ENCODE assay signal across 2 cellular contexts in the genomic region with DNA sequence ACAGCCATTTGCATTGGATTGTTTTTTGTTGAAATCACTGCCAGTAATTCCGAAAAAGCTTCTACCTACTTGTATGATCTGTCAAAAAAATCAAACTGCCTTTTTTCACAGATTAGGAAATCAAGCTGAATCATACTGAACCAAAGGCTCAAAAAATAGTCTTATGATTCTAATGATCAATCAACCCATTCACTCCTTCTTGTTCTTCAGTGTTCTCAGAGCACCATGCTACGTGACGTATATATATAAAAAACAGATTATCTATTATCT.
TF ChIP-seq lines count a peak whose summit lies in the region.

No MANE protein-coding gene starts in this region.

TF ChIP-seq in GM23338, 12 proteins besides CTCF, POLR2A, EP300 and RAD21 (continued from another document):
- TF ChIP-seq ZNF462 (CRISPR knock-in tag; IDR thresholded peaks at IDR 0.05) (no peak), NANOG (IDR thresholded peaks at IDR 0.05; ENCODE audit: borderline replicate concordance) (no peak), EZH2phosphoT487 (IDR thresholded peaks at IDR 0.05; ENCODE audit: unreplicated experiment) (no peak)

TF ChIP-seq in K562, 482 proteins besides CTCF, POLR2A, EP300 and RAD21 (continued from another document):
- TF ChIP-seq, protein P1, sequence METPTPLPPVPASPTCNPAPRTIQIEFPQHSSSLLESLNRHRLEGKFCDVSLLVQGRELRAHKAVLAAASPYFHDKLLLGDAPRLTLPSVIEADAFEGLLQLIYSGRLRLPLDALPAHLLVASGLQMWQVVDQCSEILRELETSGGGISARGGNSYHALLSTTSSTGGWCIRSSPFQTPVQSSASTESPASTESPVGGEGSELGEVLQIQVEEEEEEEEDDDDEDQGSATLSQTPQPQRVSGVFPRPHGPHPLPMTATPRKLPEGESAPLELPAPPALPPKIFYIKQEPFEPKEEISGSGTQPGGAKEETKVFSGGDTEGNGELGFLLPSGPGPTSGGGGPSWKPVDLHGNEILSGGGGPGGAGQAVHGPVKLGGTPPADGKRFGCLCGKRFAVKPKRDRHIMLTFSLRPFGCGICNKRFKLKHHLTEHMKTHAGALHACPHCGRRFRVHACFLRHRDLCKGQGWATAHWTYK (CRISPR knock-in tag; IDR thresholded peaks at IDR 0.05): no peak
- TF ChIP-seq, protein P2, sequence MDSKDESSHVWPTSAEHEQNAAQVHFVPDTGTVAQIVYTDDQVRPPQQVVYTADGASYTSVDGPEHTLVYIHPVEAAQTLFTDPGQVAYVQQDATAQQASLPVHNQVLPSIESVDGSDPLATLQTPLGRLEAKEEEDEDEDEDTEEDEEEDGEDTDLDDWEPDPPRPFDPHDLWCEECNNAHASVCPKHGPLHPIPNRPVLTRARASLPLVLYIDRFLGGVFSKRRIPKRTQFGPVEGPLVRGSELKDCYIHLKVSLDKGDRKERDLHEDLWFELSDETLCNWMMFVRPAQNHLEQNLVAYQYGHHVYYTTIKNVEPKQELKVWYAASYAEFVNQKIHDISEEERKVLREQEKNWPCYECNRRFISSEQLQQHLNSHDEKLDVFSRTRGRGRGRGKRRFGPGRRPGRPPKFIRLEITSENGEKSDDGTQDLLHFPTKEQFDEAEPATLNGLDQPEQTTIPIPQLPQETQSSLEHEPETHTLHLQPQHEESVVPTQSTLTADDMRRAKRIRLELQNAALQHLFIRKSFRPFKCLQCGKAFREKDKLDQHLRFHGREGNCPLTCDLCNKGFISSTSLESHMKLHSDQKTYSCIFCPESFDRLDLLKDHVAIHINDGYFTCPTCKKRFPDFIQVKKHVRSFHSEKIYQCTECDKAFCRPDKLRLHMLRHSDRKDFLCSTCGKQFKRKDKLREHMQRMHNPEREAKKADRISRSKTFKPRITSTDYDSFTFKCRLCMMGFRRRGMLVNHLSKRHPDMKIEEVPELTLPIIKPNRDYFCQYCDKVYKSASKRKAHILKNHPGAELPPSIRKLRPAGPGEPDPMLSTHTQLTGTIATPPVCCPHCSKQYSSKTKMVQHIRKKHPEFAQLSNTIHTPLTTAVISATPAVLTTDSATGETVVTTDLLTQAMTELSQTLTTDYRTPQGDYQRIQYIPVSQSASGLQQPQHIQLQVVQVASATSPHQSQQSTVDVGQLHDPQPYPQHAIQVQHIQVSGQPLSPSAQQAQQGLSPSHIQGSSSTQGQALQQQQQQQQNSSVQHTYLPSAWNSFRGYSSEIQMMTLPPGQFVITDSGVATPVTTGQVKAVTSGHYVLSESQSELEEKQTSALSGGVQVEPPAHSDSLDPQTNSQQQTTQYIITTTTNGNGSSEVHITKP (IDR thresholded peaks at IDR 0.05; ENCODE audit: partially characterized antibody): no peak
- TF ChIP-seq NCOA6 (IDR thresholded peaks at IDR 0.05) (no peak), MEF2D (tag; conservative IDR thresholded peaks at IDR 0.05; ENCODE audit: low read depth) (no peak), ELF2 (CRISPR knock-in tag; IDR thresholded peaks at IDR 0.05) (no peak), POLR3G (IDR thresholded peaks at IDR 0.05; ENCODE audit: extremely low read depth, insufficient read length, insufficient replicate concordance) (no peak), NEUROD1 (IDR thresholded peaks at IDR 0.05; ENCODE audit: borderline replicate concordance, low read depth, low read length, partially characterized antibody) (no peak), MEIS2 (IDR thresholded peaks at IDR 0.05; ENCODE audit: partially characterized antibody) (no peak), SMAD2 (IDR thresholded peaks at IDR 0.05; ENCODE audit: low read depth, low read length) (no peak), ATF7 (IDR thresholded peaks at IDR 0.05) (no peak), TBP (optimal IDR thresholded peaks at IDR 0.05; ENCODE audit: low read depth, low read length) (no peak), MYNN (IDR thresholded peaks at IDR 0.05) (no peak), MYNN (CRISPR knock-in tag; IDR thresholded peaks at IDR 0.05) (no peak), CBFA2T2 (conservative IDR thresholded peaks at IDR 0.05) (no peak)
- TF ChIP-seq, protein P3, sequence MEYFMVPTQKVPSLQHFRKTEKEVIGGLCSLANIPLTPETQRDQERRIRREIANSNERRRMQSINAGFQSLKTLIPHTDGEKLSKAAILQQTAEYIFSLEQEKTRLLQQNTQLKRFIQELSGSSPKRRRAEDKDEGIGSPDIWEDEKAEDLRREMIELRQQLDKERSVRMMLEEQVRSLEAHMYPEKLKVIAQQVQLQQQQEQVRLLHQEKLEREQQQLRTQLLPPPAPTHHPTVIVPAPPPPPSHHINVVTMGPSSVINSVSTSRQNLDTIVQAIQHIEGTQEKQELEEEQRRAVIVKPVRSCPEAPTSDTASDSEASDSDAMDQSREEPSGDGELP (CRISPR knock-in tag; IDR thresholded peaks at IDR 0.05; ENCODE audit: borderline replicate concordance): no peak
- TF ChIP-seq, protein P4, sequence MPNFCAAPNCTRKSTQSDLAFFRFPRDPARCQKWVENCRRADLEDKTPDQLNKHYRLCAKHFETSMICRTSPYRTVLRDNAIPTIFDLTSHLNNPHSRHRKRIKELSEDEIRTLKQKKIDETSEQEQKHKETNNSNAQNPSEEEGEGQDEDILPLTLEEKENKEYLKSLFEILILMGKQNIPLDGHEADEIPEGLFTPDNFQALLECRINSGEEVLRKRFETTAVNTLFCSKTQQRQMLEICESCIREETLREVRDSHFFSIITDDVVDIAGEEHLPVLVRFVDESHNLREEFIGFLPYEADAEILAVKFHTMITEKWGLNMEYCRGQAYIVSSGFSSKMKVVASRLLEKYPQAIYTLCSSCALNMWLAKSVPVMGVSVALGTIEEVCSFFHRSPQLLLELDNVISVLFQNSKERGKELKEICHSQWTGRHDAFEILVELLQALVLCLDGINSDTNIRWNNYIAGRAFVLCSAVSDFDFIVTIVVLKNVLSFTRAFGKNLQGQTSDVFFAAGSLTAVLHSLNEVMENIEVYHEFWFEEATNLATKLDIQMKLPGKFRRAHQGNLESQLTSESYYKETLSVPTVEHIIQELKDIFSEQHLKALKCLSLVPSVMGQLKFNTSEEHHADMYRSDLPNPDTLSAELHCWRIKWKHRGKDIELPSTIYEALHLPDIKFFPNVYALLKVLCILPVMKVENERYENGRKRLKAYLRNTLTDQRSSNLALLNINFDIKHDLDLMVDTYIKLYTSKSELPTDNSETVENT (CRISPR knock-in tag; IDR thresholded peaks at IDR 0.05): no peak
